Comparison of ENCODE assay signal across 13 cellular contexts in the genomic region with DNA sequence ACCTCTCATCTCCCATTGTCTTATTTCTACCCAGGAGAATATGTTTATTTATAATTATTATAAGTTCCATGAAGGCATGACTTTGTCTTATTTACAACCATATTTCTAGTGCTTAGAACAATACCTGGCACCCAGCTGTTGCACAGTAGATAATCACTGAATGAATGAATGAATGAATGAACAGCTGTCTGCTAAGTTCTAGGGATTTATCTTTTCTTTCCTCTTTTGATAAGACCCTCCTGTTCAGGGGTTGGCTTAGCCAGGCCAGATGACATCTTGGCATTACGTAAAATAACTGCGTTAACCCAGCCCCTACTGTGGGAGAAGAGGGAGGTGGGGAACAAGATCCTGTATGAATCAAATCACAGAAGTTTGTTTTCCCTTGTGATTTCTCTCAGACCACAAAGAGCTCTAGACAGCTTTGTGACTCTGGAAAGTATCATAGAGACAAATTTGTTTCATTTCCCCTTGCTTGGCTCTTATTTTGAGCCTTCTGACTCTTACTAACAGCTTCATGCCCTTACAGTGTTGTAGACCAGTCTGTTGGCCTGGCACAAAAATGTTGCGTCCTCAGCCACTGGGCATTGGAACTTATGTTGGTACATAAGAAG. TPM values are rescaled to one million over a fixed set of nuclear protein-coding genes. Genes with fewer than 3 reads are reported as not detected.
DNase-seq lines count a peak whose midpoint lies in the region; ATAC-seq and TF ChIP-seq lines count a peak whose summit lies in the region.
"Had no signal": no experiment of that assay in that cellular context is flagged by ENCODE, and none has a peak within 500 bp of the region (broad histone marks: within the 10 kb centered on the region; RNA-seq: fewer than 3 reads in every experiment).

No MANE protein-coding gene starts in this region.

- no peak for TF ChIP-seq POLR2A in prostate gland (IDR thresholded peaks at IDR 0.05)

- intact Hi-C loops in prostate gland (cut with DNase I) = no loop called here

- no peaks in the 10 kb centered on the region for H3K27me3 ChIP-seq in prostate gland (replicated peaks; ENCODE audit: insufficient read depth)
- H3K27me3 ChIP-seq: cardiac muscle cell had no signal

- TF ChIP-seq CTCF in RWPE1 (conservative IDR thresholded peaks at IDR 0.05; ENCODE audit: low read depth) (no peak), prostate gland (IDR thresholded peaks at IDR 0.05) (no peak)

- POLR2A ChIA-PET in RWPE1 (lab: Yijun Ruan, JAX; ENCODE audit: low non-redundant PET) = no interaction called here

- WGBS in prostate gland = 94% methylated on average over 3 of the region's 3 CpGs

- ATAC-seq in GM18499 (IDR thresholded peaks at IDR 0.05; ENCODE audit: insufficient read depth, unreplicated experiment) (peak; percentile 83), GM21367 (IDR thresholded peaks at IDR 0.05; ENCODE audit: unreplicated experiment) (peak; percentile 84), HG02981 (IDR thresholded peaks at IDR 0.05; ENCODE audit: unreplicated experiment) (peak; percentile 83)

- no peaks in the 10 kb centered on the region for H3K4me1 ChIP-seq in prostate gland (replicated peaks)

- H3K27ac ChIP-seq in RWPE1 (no peak overlapping the region), prostate gland (no peak overlapping the region)
- H3K27ac ChIP-seq: cardiac muscle cell had no signal

- no peaks in the 10 kb centered on the region for H3K9me3 ChIP-seq in prostate gland
- H3K9me3 ChIP-seq: SK-N-SH had no signal

- no peak overlapping the region for H3K4me3 ChIP-seq in prostate gland
- H3K4me3 ChIP-seq: cardiac muscle cell had no signal

- DNase-seq in OCI-M1 (lab: John Stamatoyannopoulos, UW) (peak; percentile 11), NCI-H1694 (lab: John Stamatoyannopoulos, UW) (no peak), RWPE1 (ENCODE audit: low spot score) (no peak), retina (no peak), prostate gland (ENCODE audit: low spot score) (no peak)
- DNase-seq: activated CD4-positive, alpha-beta T cell treated with anti-CD3 and anti-CD28 coated beads for 1 hour; DND-41; NCI-H748 treated with DMSO at 0.1 percent for 48 hours; SK-N-SH had no signal

- CTCF ChIA-PET in RWPE1 (lab: Yijun Ruan, JAX) = no interaction called here

- H3K36me3 ChIP-seq in prostate gland = no peaks in the 10 kb centered on the region

RNA-seq across cellular contexts. Expression of gene ZNF862, which starts 8.4 kb away (rescaled TPM):
- total RNA-seq in prostate gland = 10 to 100 TPM; 19.8 to 25.4 TPM

RNA-seq across cellular contexts. Expression of gene ATP6V0E2, which starts 27.2 kb away (rescaled TPM):
- 10 to 100 TPM; 67.3 to 95.3 TPM for total RNA-seq in prostate gland
